ENCODE assay signal across 17 cellular contexts in genomic region chr15:63372753-63373152, GRCh38. TPM values are rescaled to one million over a fixed set of nuclear protein-coding genes. Genes with fewer than 3 reads are reported as not detected.
DNase-seq lines count a peak whose midpoint lies in the region; ATAC-seq, FAIRE-seq and TF ChIP-seq lines count a peak whose summit lies in the region.
"Had no signal": no experiment of that assay in that cellular context is flagged by ENCODE, and none has a peak within 500 bp of the region (broad histone marks: within the 10 kb centered on the region; RNA-seq: fewer than 3 reads in every experiment).

No MANE protein-coding gene starts in this region.

- no peaks in the 10 kb centered on the region for H3K36me3 ChIP-seq in breast epithelium
- H3K36me3 ChIP-seq in transverse colon: no peaks in the 10 kb centered on the region
- H3K36me3 ChIP-seq: upper lobe of right lung had no signal

- TF ChIP-seq POLR2A in A549 (IDR thresholded peaks at IDR 0.05; ENCODE audit: low read length): no peak
- TF ChIP-seq POLR2A in breast epithelium (IDR thresholded peaks at IDR 0.05): no peak
- no peak for TF ChIP-seq POLR2A in transverse colon (IDR thresholded peaks at IDR 0.05)
- no peak for TF ChIP-seq POLR2A in GM12892 (IDR thresholded peaks at IDR 0.05; ENCODE audit: low read depth, low read length)

- FAIRE-seq in A549 (lab: Jason Lieb, UNC) (no peak), GM12892 (lab: Jason Lieb, UNC) (no peak)
- FAIRE-seq: small intestine, TTC549 had no signal

- H3K9me3 Mint-ChIP-seq in HFFc6: no peaks in the 10 kb centered on the region

- peak overlapping the region; percentile 78 for H3K4me2 ChIP-seq in A549

- no peak for TF ChIP-seq RAD21 in A549 (conservative IDR thresholded peaks at IDR 0.05 in 1 of 2, IDR thresholded peaks at IDR 0.05 in 1 of 2)

- H3K4me3 Mint-ChIP-seq in HFFc6: peak overlapping the region; percentile 53; the same call in 1 of the 2 replicates
- H3K4me3 Mint-ChIP-seq: activated CD8-positive, alpha-beta T cell treated with anti-CD3 and anti-CD28 coated beads, Interleukin-2, amount 10 ng/mL, durations not matched to agents 7 days and 5 days had no signal

- 0 out of 3 replicates have a peak overlapping the region, but pooled peaks have one; percentile 0 for H3K4me3 ChIP-seq in A549
- no peak overlapping the region for H3K4me3 ChIP-seq in breast epithelium
- no peak overlapping the region for H3K4me3 ChIP-seq in transverse colon
- H3K4me3 ChIP-seq: upper lobe of right lung had no signal

- 67% methylated on average over 5 of the region's 5 CpGs for WGBS in A549 (ENCODE audit: missing lambda C conversion rate)
- 88 to 100% methylated on average over 1 to 5 of the region's 5 CpGs for WGBS in transverse colon (ENCODE audit: low coverage in 1 of 2), 2 donors

- H3K27ac ChIP-seq in A549 (peak overlapping the region; percentile 88 to 93), breast epithelium (peak overlapping the region; percentile 70 to 85), transverse colon (peak overlapping the region in 1 of 4 donors; percentile 26)
- H3K27ac ChIP-seq: upper lobe of right lung had no signal

- intact Hi-C loops in breast epithelium (cut with DNase I; ENCODE audit: low total_unique reads): no loop called here
- intact Hi-C loops in transverse colon (cut with DNase I; ENCODE audit: low total_unique reads): no loop called here

- H3K36me3 Mint-ChIP-seq in HFFc6 (ENCODE audit: low read depth): 0 out of 2 replicates have a peak, but pooled peaks cover 3% of the 10 kb centered on the region

- peak; percentile 22 to 40 for ATAC-seq in A549
- ATAC-seq: activated CD8-positive, alpha-beta T cell treated with anti-CD3 and anti-CD28 coated beads, Interleukin-2, amount 10 ng/mL, durations not matched to agents 7 days and 5 days had no signal

- in situ Hi-C loops in transverse colon (cut with MboI; ENCODE audit: low pct_ligation_motif_present in 1 of 4, low pct_unique_long_range_greater_than_20kb in 1 of 4, low sequenced_read_pairs in 3 of 4): no loop called here

- TF ChIP-seq CTCF in A549 (IDR thresholded peaks at IDR 0.05): no peak
- no peak for TF ChIP-seq CTCF in HFFc6 (IDR thresholded peaks at IDR 0.05)
- TF ChIP-seq CTCF in breast epithelium (IDR thresholded peaks at IDR 0.05): no peak
- no peak for TF ChIP-seq CTCF in transverse colon (IDR thresholded peaks at IDR 0.05)

- peaks cover 3% of the 10 kb centered on the region for H3K27me3 Mint-ChIP-seq in HFFc6 (ENCODE audit: insufficient read depth)

- CTCF ChIA-PET in A549 (lab: Yijun Ruan, JAX): interaction anchor here (0.7 to 2.3 kb wide), 12 partner anchors 8 to 1066 kb away, joined by 3 to 16 read pairs (median 4); partner anchors contain the start of gene CA12

- H3K9me3 ChIP-seq in A549 (no peaks in the 10 kb centered on the region), breast epithelium (no peaks in the 10 kb centered on the region), transverse colon (no peaks in the 10 kb centered on the region)
- H3K9me3 ChIP-seq: upper lobe of right lung had no signal

- POLR2A ChIA-PET in A549 (lab: Yijun Ruan, JAX): interaction anchor here (0.8 to 2.5 kb wide), 3 partner anchors 8 to 132 kb away, joined by 3 to 28 read pairs (median 6); partner anchors contain the start of genes CA12 and USP3

- TF ChIP-seq EP300 in A549 (IDR thresholded peaks at IDR 0.05) (no peak), transverse colon (IDR thresholded peaks at IDR 0.05; ENCODE audit: low read depth) (no peak)

- H3K4me1 ChIP-seq in A549 (peaks cover 100% of the 10 kb centered on the region), breast epithelium (peaks cover 0 to 16% of the 10 kb centered on the region in 2 donors), transverse colon (peaks cover 5 to 40% (median 30%) of the 10 kb centered on the region in 4 donors)

- no peaks in the 10 kb centered on the region for H3K27me3 ChIP-seq in breast epithelium
- no peaks in the 10 kb centered on the region for H3K27me3 ChIP-seq in transverse colon
- H3K27me3 ChIP-seq: upper lobe of right lung had no signal

- DNase-seq in A549 (ENCODE audit: low read depth in 1 of 2, low spot score in 1 of 2): no peak
- peak; percentile 43 for DNase-seq in HFFc6
- DNase-seq in breast epithelium (ENCODE audit: low spot score in 2 of 2): no peak
- DNase-seq in left kidney (ENCODE audit: low read depth, low spot score): peak; percentile 28
- no peak for DNase-seq in transverse colon
- DNase-seq in iPS-NIHi7 (ENCODE audit: extremely low spot score): no peak
- no peak for DNase-seq in stimulated activated CD4-positive, alpha-beta T cell treated with anti-CD3 and anti-CD28 coated beads, Interleukin-4, amount 100 ng/mL, for 4 hours
- no peak for DNase-seq in GM12892 (ENCODE audit: insufficient read length)
- DNase-seq: activated CD8-positive, alpha-beta T cell treated with anti-CD3 and anti-CD28 coated beads, Interleukin-2, amount 10 ng/mL, durations not matched to agents 7 days and 5 days; activated naive CD4-positive, alpha-beta T cell treated with anti-CD3 and anti-CD28 coated beads, Interleukin-2, amount 50 U/mL, for 16 hours; DND-41; NCI-H1436; NCI-H748 treated with DMSO at 0.1 percent for 48 hours; SHP77 treated with DMSO at 0.1 percent for 48 hours; small intestine; upper lobe of right lung had no signal

- peak overlapping the region; percentile 98 for H3K27ac Mint-ChIP-seq in HFFc6
- H3K27ac Mint-ChIP-seq: activated CD8-positive, alpha-beta T cell treated with anti-CD3 and anti-CD28 coated beads, Interleukin-2, amount 10 ng/mL, durations not matched to agents 7 days and 5 days had no signal

- H3K4me1 Mint-ChIP-seq in HFFc6 (ENCODE audit: low read depth): peaks cover 71% of the 10 kb centered on the region

TF ChIP-seq in A549, 52 proteins besides CTCF, POLR2A, EP300 and RAD21:
- TF ChIP-seq BHLHE40 (IDR thresholded peaks at IDR 0.05; ENCODE audit: low read depth, low read length) (no peak), HOXB5 (CRISPR knock-in tag; IDR thresholded peaks at IDR 0.05) (no peak), JUN (IDR thresholded peaks at IDR 0.05) (no peak; a peak in 1 of 5 replicates), ZNF302 (CRISPR knock-in tag; IDR thresholded peaks at IDR 0.05) (no peak), FOXS1 (CRISPR knock-in tag; IDR thresholded peaks at IDR 0.05) (no peak), NFE2L2 (conservative IDR thresholded peaks at IDR 0.05; ENCODE audit: low read length) (no peak), HOXA7 (CRISPR knock-in tag; IDR thresholded peaks at IDR 0.05) (no peak), CBX2 (IDR thresholded peaks at IDR 0.05; ENCODE audit: borderline replicate concordance, low read depth) (no peak), EHMT2 (IDR thresholded peaks at IDR 0.05; ENCODE audit: low read depth) (no peak), SMC3 (IDR thresholded peaks at IDR 0.05) (no peak), NR3C1 (IDR thresholded peaks at IDR 0.05) (no peak), ZSCAN20 (CRISPR knock-in tag; IDR thresholded peaks at IDR 0.05) (no peak), FOSL2 (IDR thresholded peaks at IDR 0.05) (no peak), FOSL2 (CRISPR knock-in tag; IDR thresholded peaks at IDR 0.05) (no peak), HES2 (IDR thresholded peaks at IDR 0.05) (no peak), USF2 (IDR thresholded peaks at IDR 0.05) (no peak), RARB (CRISPR knock-in tag; IDR thresholded peaks at IDR 0.05) (no peak; the same call in 1 of the 2 replicates), POLR2AphosphoS2 (conservative IDR thresholded peaks at IDR 0.05; ENCODE audit: low read length) (no peak), NPAS2 (CRISPR knock-in tag; IDR thresholded peaks at IDR 0.05; ENCODE audit: borderline replicate concordance) (no peak), MAX (IDR thresholded peaks at IDR 0.05) (no peak)

RNA-seq across cellular contexts. Expression of gene CA12, which starts 8.9 kb away (rescaled TPM):
- polyA plus RNA-seq in A549 (2011; rRNA removed): 323 and 389 TPM in 2 replicates
- polyA plus RNA-seq in A549 (2012; cell fraction: cytosol; rRNA removed): 126 and 167 TPM in 2 replicates
- polyA plus RNA-seq in A549 (2012; cell fraction: nucleus; rRNA removed): 155 and 181 TPM in 2 replicates
- polyA plus RNA-seq in A549 (2017; fragmentation: RNase III; extraction: RNeasy Plus Mini Kit Qiagen cat#74134 plus additional on column Dnase treatment): 122 to 129 TPM (median 126 TPM) in 3 replicates
- polyA minus RNA-seq in A549 (2011; rRNA and poly(A)+ RNA removed): 186 and 245 TPM in 2 replicates
- 10 to 100 TPM in 4 of 6 experiments, 1 to 10 TPM in 2; 8.3 to 18.2 (median 15.8) TPM for total RNA-seq in HFFc6 (2021; fragmentation: NEBNext Ultra II Directional; extraction: Animal tissue kit (Norgen Biotek cat#: 25700))
- total RNA-seq in breast epithelium: 10 to 100 TPM; 11.7 to 64.5 (median 61.9) TPM
- total RNA-seq in transverse colon: 100 to 1,000 TPM; 121 to 392 (median 329) TPM
- not detected for polyA plus RNA-seq in GM12892 (2012; ENCODE audit: missing spikeins)
- total RNA-seq: activated CD8-positive, alpha-beta T cell treated with anti-CD3 and anti-CD28 coated beads, Interleukin-2, amount 10 ng/mL, durations not matched to agents 7 days and 5 days had no signal

Comparison
In these comparisons a context has a peak if more than half of its experiments do, and no peak if none do; other contexts are left out.
1. DNase-seq: peak in HFFc6 (single experiment) and left kidney (single experiment); none in A549 (0 of 2), breast epithelium (0 of 2), transverse colon (single experiment), iPS-NIHi7 (single experiment), stimulated activated CD4-positive, alpha-beta T cell treated with anti-CD3 and anti-CD28 coated beads, Interleukin-4, amount 100 ng/mL, for 4 hours (0 of 2) and GM12892 (single experiment).